ENCODE assay signal across 1 cellular context in the genomic region with DNA sequence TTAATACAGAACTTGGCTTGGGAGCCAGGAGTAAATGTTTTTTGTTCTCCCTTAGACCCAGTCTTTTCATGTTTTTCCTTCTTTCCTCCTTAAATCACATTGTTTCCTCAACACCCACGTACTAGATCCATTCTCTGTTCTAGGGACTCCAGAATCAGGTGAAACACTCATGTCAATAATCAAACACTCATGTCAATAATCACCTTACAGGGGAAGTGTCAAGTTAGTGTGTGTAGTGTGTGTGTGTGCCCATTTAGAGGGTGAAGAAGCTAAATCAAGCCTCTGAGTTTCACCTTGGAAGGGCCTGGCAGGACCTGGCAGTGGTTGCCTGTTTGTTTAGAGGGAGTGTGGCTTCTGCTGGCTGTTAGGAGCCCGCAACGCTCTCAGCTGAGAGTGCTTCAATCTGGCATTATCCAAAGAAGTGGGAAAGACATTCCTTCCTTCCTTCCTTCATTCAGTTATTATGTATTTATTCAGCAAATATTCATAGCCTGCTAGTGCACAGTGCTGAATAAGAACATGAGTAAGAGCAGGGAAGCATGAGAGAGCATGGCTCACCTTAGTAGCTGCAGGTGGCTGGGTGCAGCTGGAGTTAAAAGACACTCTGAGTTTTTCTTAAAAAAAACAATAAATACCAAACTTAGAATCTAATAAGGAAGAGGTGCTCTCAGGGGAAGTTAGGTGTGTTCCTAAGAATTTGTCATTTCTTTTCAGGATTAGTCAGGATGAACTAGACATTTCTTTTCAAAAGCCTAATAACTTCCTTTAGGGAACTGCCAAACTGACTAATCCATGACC.
TF ChIP-seq lines count a peak whose summit lies in the region.

No MANE protein-coding gene starts in this region.

TF ChIP-seq in HCT116, 20 proteins besides CTCF, POLR2A, EP300 and RAD21 (continued from another document):
- TF ChIP-seq, protein P1, sequence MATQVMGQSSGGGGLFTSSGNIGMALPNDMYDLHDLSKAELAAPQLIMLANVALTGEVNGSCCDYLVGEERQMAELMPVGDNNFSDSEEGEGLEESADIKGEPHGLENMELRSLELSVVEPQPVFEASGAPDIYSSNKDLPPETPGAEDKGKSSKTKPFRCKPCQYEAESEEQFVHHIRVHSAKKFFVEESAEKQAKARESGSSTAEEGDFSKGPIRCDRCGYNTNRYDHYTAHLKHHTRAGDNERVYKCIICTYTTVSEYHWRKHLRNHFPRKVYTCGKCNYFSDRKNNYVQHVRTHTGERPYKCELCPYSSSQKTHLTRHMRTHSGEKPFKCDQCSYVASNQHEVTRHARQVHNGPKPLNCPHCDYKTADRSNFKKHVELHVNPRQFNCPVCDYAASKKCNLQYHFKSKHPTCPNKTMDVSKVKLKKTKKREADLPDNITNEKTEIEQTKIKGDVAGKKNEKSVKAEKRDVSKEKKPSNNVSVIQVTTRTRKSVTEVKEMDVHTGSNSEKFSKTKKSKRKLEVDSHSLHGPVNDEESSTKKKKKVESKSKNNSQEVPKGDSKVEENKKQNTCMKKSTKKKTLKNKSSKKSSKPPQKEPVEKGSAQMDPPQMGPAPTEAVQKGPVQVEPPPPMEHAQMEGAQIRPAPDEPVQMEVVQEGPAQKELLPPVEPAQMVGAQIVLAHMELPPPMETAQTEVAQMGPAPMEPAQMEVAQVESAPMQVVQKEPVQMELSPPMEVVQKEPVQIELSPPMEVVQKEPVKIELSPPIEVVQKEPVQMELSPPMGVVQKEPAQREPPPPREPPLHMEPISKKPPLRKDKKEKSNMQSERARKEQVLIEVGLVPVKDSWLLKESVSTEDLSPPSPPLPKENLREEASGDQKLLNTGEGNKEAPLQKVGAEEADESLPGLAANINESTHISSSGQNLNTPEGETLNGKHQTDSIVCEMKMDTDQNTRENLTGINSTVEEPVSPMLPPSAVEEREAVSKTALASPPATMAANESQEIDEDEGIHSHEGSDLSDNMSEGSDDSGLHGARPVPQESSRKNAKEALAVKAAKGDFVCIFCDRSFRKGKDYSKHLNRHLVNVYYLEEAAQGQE (IDR thresholded peaks at IDR 0.05; ENCODE audit: low read depth), result no peak
- TF ChIP-seq CBX3 (IDR thresholded peaks at IDR 0.05; ENCODE audit: low read depth) (no peak), SP1 (IDR thresholded peaks at IDR 0.05; ENCODE audit: low read depth) (no peak; the same call in 1 of the 2 replicates), POLR2AphosphoS5 (IDR thresholded peaks at IDR 0.05; ENCODE audit: low read depth, low read length) (no peak), EZH2phosphoT487 (IDR thresholded peaks at IDR 0.05; ENCODE audit: borderline replicate concordance) (no peak), SIN3A (IDR thresholded peaks at IDR 0.05; ENCODE audit: low read depth) (no peak), YY1 (IDR thresholded peaks at IDR 0.05; ENCODE audit: extremely low read depth, insufficient replicate concordance, low read depth, low read length) (no peak), CEBPB (IDR thresholded peaks at IDR 0.05; ENCODE audit: low read depth) (no peak), ZNF274 (IDR thresholded peaks at IDR 0.05; ENCODE audit: low read depth, low read length) (no peak), JUND (IDR thresholded peaks at IDR 0.05) (peak; percentile 70), SRF (IDR thresholded peaks at IDR 0.05; ENCODE audit: low read depth) (no peak)
- TF ChIP-seq, protein P2, sequence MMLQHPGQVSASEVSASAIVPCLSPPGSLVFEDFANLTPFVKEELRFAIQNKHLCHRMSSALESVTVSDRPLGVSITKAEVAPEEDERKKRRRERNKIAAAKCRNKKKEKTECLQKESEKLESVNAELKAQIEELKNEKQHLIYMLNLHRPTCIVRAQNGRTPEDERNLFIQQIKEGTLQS (IDR thresholded peaks at IDR 0.05), result no peak
